23 cellular contexts compared by ENCODE assay signal in genomic region chr19:13062317-13062716, GRCh38. TPM values are rescaled to one million over a fixed set of nuclear protein-coding genes. Genes with fewer than 3 reads are reported as not detected.
DNase-seq lines count a peak whose midpoint lies in the region; ATAC-seq and TF ChIP-seq lines count a peak whose summit lies in the region.
"Had no signal": no experiment of that assay in that cellular context is flagged by ENCODE, and none has a peak within 500 bp of the region (broad histone marks: within the 10 kb centered on the region; RNA-seq: fewer than 3 reads in every experiment).

No MANE protein-coding gene starts in this region.

- no peaks in the 10 kb centered on the region for H3K9me3 ChIP-seq in GM23248 (ENCODE audit: low read depth)
- no peaks in the 10 kb centered on the region for H3K9me3 ChIP-seq in ascending aorta
- no peaks in the 10 kb centered on the region for H3K9me3 ChIP-seq in lower lobe of right lung
- H3K9me3 ChIP-seq in testis: no peaks in the 10 kb centered on the region
- no peaks in the 10 kb centered on the region for H3K9me3 ChIP-seq in naive thymus-derived CD4-positive, alpha-beta T cell (ENCODE audit: control insufficient read depth in 2 of 3, low read length in 3 of 3)
- no peaks in the 10 kb centered on the region for H3K9me3 ChIP-seq in OCI-LY7 (ENCODE audit: low read length)
- H3K9me3 ChIP-seq: neutrophil, SJSA1 had no signal

- no peak overlapping the region for H3K4me3 Mint-ChIP-seq in naive thymus-derived CD4-positive, alpha-beta T cell
- H3K4me3 Mint-ChIP-seq: activated naive CD8-positive, alpha-beta T cell treated with anti-CD3 and anti-CD28 coated beads for 36 hours had no signal

- H2AFZ ChIP-seq in GM23248: no peak overlapping the region
- no peak overlapping the region for H2AFZ ChIP-seq in OCI-LY7 (ENCODE audit: low read length)

- H3K27ac Mint-ChIP-seq in naive thymus-derived CD4-positive, alpha-beta T cell: no peak overlapping the region
- H3K27ac Mint-ChIP-seq: activated naive CD8-positive, alpha-beta T cell treated with anti-CD3 and anti-CD28 coated beads for 36 hours; activated T-helper 2 cell treated with anti-CD3 and anti-CD28 coated beads, Interferon-gamma antibody, Interleukin-2, Interleukin-4, amounts not matched to agents 10 μg/mL and 5 μg/mL and 100 μg/mL, durations not matched to agents 14 hours and 24 hours and 36 hours; CD4-positive, alpha-beta memory T cell had no signal

- DNase-seq in GM23248 (no peak), ascending aorta (ENCODE audit: low spot score in 2 of 2) (no peak), lower lobe of right lung (no peak), testis (no peak), left colon (no peak), OCI-LY7 (ENCODE audit: low spot score) (no peak), NCI-H187 treated with DMSO at 0.1 percent for 48 hours (lab: John Stamatoyannopoulos, UW) (no peak)
- no peak for DNase-seq in naive thymus-derived CD4-positive, alpha-beta T cell
- DNase-seq: activated CD4-positive, alpha-beta T cell treated with anti-CD3 and anti-CD28 coated beads for 48 hours; activated naive CD8-positive, alpha-beta T cell treated with anti-CD3 and anti-CD28 coated beads for 36 hours; CD4-positive, alpha-beta memory T cell; dermis blood vessel endothelial cell; DMS153; foreskin fibroblast; GF-D8; GOT3; NCI-H2029; NCI-H345; PC-3; stimulated activated CD4-positive, alpha-beta T cell treated with anti-CD3 and anti-CD28 coated beads, Interleukin-12 subunit alpha, Interleukin-12 subunit beta, amount 100 ng/mL, for 4 hours had no signal

- ATAC-seq in lower lobe of right lung: no peak
- ATAC-seq in naive thymus-derived CD4-positive, alpha-beta T cell: no peak
- ATAC-seq in left colon: no peak
- ATAC-seq: PC-3 had no signal

- peaks cover 0 to 34% (median 16%) of the 10 kb centered on the region in 5 donors for H3K27me3 Mint-ChIP-seq in naive thymus-derived CD4-positive, alpha-beta T cell

- peaks cover 0 to 1% (median 0%) of the 10 kb centered on the region in 11 donors for H3K9me3 Mint-ChIP-seq in naive thymus-derived CD4-positive, alpha-beta T cell
- H3K9me3 Mint-ChIP-seq: activated naive CD8-positive, alpha-beta T cell treated with anti-CD3 and anti-CD28 coated beads for 36 hours; activated T-helper 2 cell treated with anti-CD3 and anti-CD28 coated beads, Interferon-gamma antibody, Interleukin-2, Interleukin-4, amounts not matched to agents 10 μg/mL and 5 μg/mL and 100 μg/mL, durations not matched to agents 14 hours and 24 hours and 36 hours; CD4-positive, alpha-beta memory T cell had no signal

- in situ Hi-C loops in GM23248 (cut with MboI): no loop called here

- CTCF ChIA-PET in naive thymus-derived CD4-positive, alpha-beta T cell (lab: Charles Lee): interaction anchor here (0.7 to 3.1 kb wide), 9 partner anchors 12 to 97 kb away, joined by 3 to 45 read pairs (median 6); no protein-coding TSS in a partner anchor
- CTCF ChIA-PET in OCI-LY7 (lab: Charles Lee; ENCODE audit: unreplicated experiment): interaction anchor here (0.6 to 1.8 kb wide), 2 partner anchors 85 to 89 kb away, joined by 3 to 7 read pairs; no protein-coding TSS in a partner anchor

- H3K27ac ChIP-seq in GM23248 (peak overlapping the region; percentile 67), ascending aorta (peak overlapping the region; percentile 99), lower lobe of right lung (peak overlapping the region; percentile 55), testis (peak overlapping the region; percentile 21 to 54), OCI-LY7 (ENCODE audit: low read depth, low read length, poor library complexity, severe bottlenecking) (no peak overlapping the region)
- H3K27ac ChIP-seq in naive thymus-derived CD4-positive, alpha-beta T cell (ENCODE audit: low read depth, low read length): no peak overlapping the region
- H3K27ac ChIP-seq: neutrophil, SJSA1 had no signal

- no peaks in the 10 kb centered on the region for H3K27me3 ChIP-seq in GM23248 (replicated peaks; ENCODE audit: insufficient read depth)
- no peaks in the 10 kb centered on the region for H3K27me3 ChIP-seq in ascending aorta
- H3K27me3 ChIP-seq in lower lobe of right lung (ENCODE audit: low read depth): no peaks in the 10 kb centered on the region
- no peaks in the 10 kb centered on the region for H3K27me3 ChIP-seq in testis
- no peaks in the 10 kb centered on the region for H3K27me3 ChIP-seq in naive thymus-derived CD4-positive, alpha-beta T cell (ENCODE audit: control insufficient read depth in 2 of 2, insufficient read depth in 2 of 2, low read length in 2 of 2)
- H3K27me3 ChIP-seq: SJSA1 had no signal

- H3K4me1 ChIP-seq in GM23248 (ENCODE audit: insufficient read depth) (peaks cover 31% of the 10 kb centered on the region), ascending aorta (peaks cover 76 to 97% of the 10 kb centered on the region in 2 donors), lower lobe of right lung (peaks cover 96% of the 10 kb centered on the region), testis (peaks cover 85% of the 10 kb centered on the region), OCI-LY7 (ENCODE audit: insufficient read depth, low read length, poor library complexity, severe bottlenecking) (peaks cover 29% of the 10 kb centered on the region)
- no peaks in the 10 kb centered on the region for H3K4me1 ChIP-seq in naive thymus-derived CD4-positive, alpha-beta T cell (ENCODE audit: control insufficient read depth in 2 of 2, insufficient read depth in 2 of 2, low read length in 2 of 2)

- TF ChIP-seq POLR2A in testis (IDR thresholded peaks at IDR 0.05): no peak

- H3K36me3 Mint-ChIP-seq in naive thymus-derived CD4-positive, alpha-beta T cell: no peaks in the 10 kb centered on the region
- H3K36me3 Mint-ChIP-seq: activated naive CD8-positive, alpha-beta T cell treated with anti-CD3 and anti-CD28 coated beads for 36 hours; CD4-positive, alpha-beta memory T cell had no signal

- peak overlapping the region; percentile 26 for H3K9ac ChIP-seq in GM23248

- no peak for TF ChIP-seq CTCF in ascending aorta (IDR thresholded peaks at IDR 0.05)
- no peak for TF ChIP-seq CTCF in lower lobe of right lung (IDR thresholded peaks at IDR 0.05)
- no peak for TF ChIP-seq CTCF in testis (IDR thresholded peaks at IDR 0.05)
- no peak for TF ChIP-seq CTCF in OCI-LY7 (conservative IDR thresholded peaks at IDR 0.05; ENCODE audit: low read length)

- H4K20me1 ChIP-seq in GM23248 (ENCODE audit: insufficient read depth) (no peaks in the 10 kb centered on the region), OCI-LY7 (ENCODE audit: insufficient read depth, low read length) (no peaks in the 10 kb centered on the region)

- BruUV-seq in OCI-LY7 (replicated peaks; lab: Mats Ljungman, UMichigan): no TSS peak

- intact Hi-C loops in ascending aorta (cut with DNase I) (loop anchor here (5.0 kb wide), 1 partner anchor 40 kb away; no protein-coding TSS in a partner anchor), lower lobe of right lung (cut with DNase I) (no loop called here), testis (cut with DNase I; ENCODE audit: low total_unique reads) (loop anchor here (5.0 kb wide), 1 partner anchor 80 kb away; no protein-coding TSS in a partner anchor), left colon (cut with DNase I, micrococcal nuclease) (no loop called here), OCI-LY7 (cut with micrococcal nuclease; ENCODE audit: unreplicated experiment) (no loop called here)
- intact Hi-C loops in naive thymus-derived CD4-positive, alpha-beta T cell (cut with micrococcal nuclease): loop anchor here in 1 of 2 donors (5.0 kb wide), 1 partner anchor 50 kb away; no protein-coding TSS in a partner anchor

- H3K79me2 ChIP-seq in GM23248 (ENCODE audit: insufficient read depth) (peaks cover 99% of the 10 kb centered on the region), OCI-LY7 (ENCODE audit: insufficient read depth, low read depth, low read length) (no peaks in the 10 kb centered on the region)

- POLR2A ChIA-PET in naive thymus-derived CD4-positive, alpha-beta T cell (lab: Charles Lee): interaction anchor here (2.0 kb wide), 1 partner anchor 57 kb away, joined by 4 read pairs; no protein-coding TSS in a partner anchor
- POLR2A ChIA-PET in OCI-LY7 (lab: Charles Lee): interaction anchor here (0.5 kb wide), 1 partner anchor 30 kb away, joined by 4 read pairs; no protein-coding TSS in a partner anchor

- H3K4me1 Mint-ChIP-seq in naive thymus-derived CD4-positive, alpha-beta T cell: peaks cover 6 to 11% (median 10%) of the 10 kb centered on the region in 7 donors

- peaks cover 9% of the 10 kb centered on the region; the same call in 1 of the 2 replicates for H3F3A ChIP-seq in GM23248 (ENCODE audit: insufficient read depth)

- H3K36me3 ChIP-seq in GM23248 (ENCODE audit: low read depth): no peaks in the 10 kb centered on the region
- no peaks in the 10 kb centered on the region for H3K36me3 ChIP-seq in ascending aorta
- peaks cover 8% of the 10 kb centered on the region for H3K36me3 ChIP-seq in lower lobe of right lung
- no peaks in the 10 kb centered on the region for H3K36me3 ChIP-seq in testis (ENCODE audit: low read depth, missing control alignments)
- no peaks in the 10 kb centered on the region for H3K36me3 ChIP-seq in naive thymus-derived CD4-positive, alpha-beta T cell (ENCODE audit: control insufficient read depth in 2 of 3, insufficient read depth in 3 of 3, low read length in 3 of 3)
- H3K36me3 ChIP-seq in OCI-LY7 (ENCODE audit: insufficient read depth, low read length): no peaks in the 10 kb centered on the region
- H3K36me3 ChIP-seq: neutrophil had no signal

- H3K9me2 ChIP-seq in GM23248 (ENCODE audit: insufficient read depth): no peaks in the 10 kb centered on the region
- no peaks in the 10 kb centered on the region for H3K9me2 ChIP-seq in OCI-LY7 (ENCODE audit: insufficient read depth, low read length)

- H3K4me2 ChIP-seq in GM23248 (ENCODE audit: unreplicated experiment): no peak overlapping the region
- no peak overlapping the region for H3K4me2 ChIP-seq in OCI-LY7 (ENCODE audit: low read length)

- H3K4me3 ChIP-seq in GM23248 (no peak overlapping the region), ascending aorta (peak overlapping the region in 1 of 2 donors; percentile 65), lower lobe of right lung (no peak overlapping the region), testis (no peak overlapping the region), OCI-LY7 (ENCODE audit: low read depth, low read length, poor library complexity, severe bottlenecking) (no peak overlapping the region)
- H3K4me3 ChIP-seq in naive thymus-derived CD4-positive, alpha-beta T cell (ENCODE audit: low read length): no peak overlapping the region
- H3K4me3 ChIP-seq: SJSA1 had no signal

RNA-seq across cellular contexts. Expression of gene LYL1, which starts 40.3 kb away (rescaled TPM):
- total RNA-seq in GM23248 (2014; rRNA removed; shearing (Covaris generic)): not detected in 2 replicates
- polyA plus RNA-seq in GM23248 (2016; fragmentation: Nextera tagmentation; extraction: Ambion mirVana) (0.18 TPM in 1 of 2 replicates, not detected in the other), testis (ENCODE audit: insufficient read depth, low read depth, low replicate concordance) (21.9 TPM)
- total RNA-seq in ascending aorta (46.7 TPM), lower lobe of right lung (27.2 TPM), testis (10 to 100 TPM; 15.9 to 35.8 TPM), left colon (1 to 10 TPM; 2.0 to 4.5 TPM), OCI-LY7 (2022) (70.4 and 72.5 TPM in 2 replicates)
- 10 to 100 TPM in 1 of 5 experiments, 1 to 10 TPM in 4; 4.6 to 22.6 (median 7.8) TPM for total RNA-seq in naive thymus-derived CD4-positive, alpha-beta T cell
- 1 to 10 TPM; 2.4 to 2.9 TPM for polyA plus RNA-seq in naive thymus-derived CD4-positive, alpha-beta T cell
- total RNA-seq in OCI-LY7 (2014; rRNA removed; shearing (Covaris generic)): 66.8 and 75.5 TPM in 2 replicates
- total RNA-seq: SJSA1 had no signal

RNA-seq across cellular contexts. Expression of gene TRMT1, which starts 54.2 kb away (rescaled TPM):
- total RNA-seq in GM23248 (2014; rRNA removed; shearing (Covaris generic)): 30.4 and 33.0 TPM in 2 replicates
- polyA plus RNA-seq in GM23248 (2016; fragmentation: Nextera tagmentation; extraction: Ambion mirVana) (27.0 and 31.8 TPM in 2 replicates), testis (ENCODE audit: insufficient read depth, low read depth, low replicate concordance) (35.9 TPM)
- total RNA-seq in ascending aorta (17.3 TPM), lower lobe of right lung (29.3 TPM), testis (10 to 100 TPM; 44.8 to 50.0 TPM), left colon (10 to 100 TPM; 22.0 to 23.6 TPM), OCI-LY7 (2022) (38.2 and 50.4 TPM in 2 replicates)
- 10 to 100 TPM; 64.2 to 96.4 (median 87.8) TPM for total RNA-seq in naive thymus-derived CD4-positive, alpha-beta T cell
- 10 to 100 TPM; 22.6 to 36.3 TPM for polyA plus RNA-seq in naive thymus-derived CD4-positive, alpha-beta T cell
- total RNA-seq in OCI-LY7 (2014; rRNA removed; shearing (Covaris generic)): 39.2 and 56.8 TPM in 2 replicates

RNA-seq across cellular contexts. Expression of gene NACC1, which starts 55.7 kb away (rescaled TPM):
- total RNA-seq in GM23248 (2014; rRNA removed; shearing (Covaris generic)): 104 and 105 TPM in 2 replicates
- polyA plus RNA-seq in GM23248 (2016; fragmentation: Nextera tagmentation; extraction: Ambion mirVana): 1.4 and 2.6 TPM in 2 replicates
- 35.5 TPM for total RNA-seq in ascending aorta
- 35.2 TPM for total RNA-seq in lower lobe of right lung
- 100 to 1,000 TPM in 1 of 2 donors, 10 to 100 TPM in 1; 75.9 to 102 TPM for total RNA-seq in testis
- polyA plus RNA-seq in testis (ENCODE audit: insufficient read depth, low read depth, low replicate concordance): 38.2 TPM
- 10 to 100 TPM; 18.0 to 72.7 (median 22.4) TPM for total RNA-seq in naive thymus-derived CD4-positive, alpha-beta T cell
- 1 to 10 TPM; 1.7 to 2.0 TPM for polyA plus RNA-seq in naive thymus-derived CD4-positive, alpha-beta T cell
- 10 to 100 TPM; 56.1 to 67.2 TPM for total RNA-seq in left colon
- 46.5 and 56.3 TPM in 2 replicates for total RNA-seq in OCI-LY7 (2014; rRNA removed; shearing (Covaris generic))
- 40.4 and 52.9 TPM in 2 replicates for total RNA-seq in OCI-LY7 (2022)

Comparison
In these comparisons a context has a peak if more than half of its experiments do, and no peak if none do; other contexts are left out.
1. H3K27ac ChIP-seq: peak in GM23248 (single experiment), ascending aorta (2 of 2), lower lobe of right lung (single experiment) and testis (2 of 2); none in naive thymus-derived CD4-positive, alpha-beta T cell (single experiment) and OCI-LY7 (single experiment).
2. intact Hi-C loops: an anchor here in ascending aorta (5.0 kb wide) and testis (5.0 kb wide); none called in lower lobe of right lung, left colon and OCI-LY7.